ENCODE assay signal across 8 cellular contexts in the genomic region with DNA sequence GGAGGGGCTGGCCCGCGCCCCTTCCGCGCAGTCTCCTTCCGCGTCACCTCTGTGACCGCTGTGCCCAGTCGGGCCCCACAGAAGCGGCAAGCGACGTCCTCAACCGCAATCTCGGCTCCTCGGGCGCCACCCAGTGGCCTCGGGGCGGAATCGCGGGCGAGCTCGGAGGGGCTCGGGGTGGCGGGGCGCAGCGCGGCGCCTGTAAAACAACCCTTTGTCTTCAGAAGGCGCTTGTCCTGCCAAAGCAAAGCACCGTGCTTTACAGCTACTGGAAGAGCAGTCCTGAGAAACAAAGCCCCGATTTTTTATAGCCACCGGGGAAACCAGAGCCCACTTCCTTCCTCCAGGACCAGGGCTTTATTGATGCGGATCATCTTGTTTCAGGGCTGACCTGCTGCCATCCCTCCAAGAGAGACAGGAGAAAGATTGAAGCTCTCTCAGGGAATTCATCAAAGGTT. TPM values are rescaled to one million over a fixed set of nuclear protein-coding genes. Genes with fewer than 3 reads are reported as not detected.
A peak's percentile ranks its signal among the peaks of the same experiment; 100 is the strongest.
DNase-seq lines count a peak whose midpoint lies in the region; ATAC-seq and TF ChIP-seq lines count a peak whose summit lies in the region.

No MANE protein-coding gene starts in this region.

- intact Hi-C loops in activated CD8-positive, alpha-beta T cell treated with anti-CD3 and anti-CD28 coated beads for 36 hours (cut with micrococcal nuclease), result no loop called here

- no peaks in the 10 kb centered on the region for H3K9me3 Mint-ChIP-seq in activated CD8-positive, alpha-beta T cell treated with anti-CD3 and anti-CD28 coated beads for 36 hours

- TF ChIP-seq CTCF in activated CD8-positive, alpha-beta T cell treated with anti-CD3 and anti-CD28 coated beads for 36 hours (IDR thresholded peaks at IDR 0.05), result peak; percentile 70

- H3K36me3 Mint-ChIP-seq in activated CD8-positive, alpha-beta T cell treated with anti-CD3 and anti-CD28 coated beads for 36 hours (ENCODE audit: low read depth), result no peaks in the 10 kb centered on the region

- H3K4me3 Mint-ChIP-seq in activated CD8-positive, alpha-beta T cell treated with anti-CD3 and anti-CD28 coated beads for 36 hours, result peak overlapping the region; percentile 74

- POLR2A ChIA-PET in activated CD8-positive, alpha-beta T cell treated with anti-CD3 and anti-CD28 coated beads for 36 hours (lab: Charles Lee), result interaction anchor here (0.7 to 1.9 kb wide), 4 partner anchors 11 to 65 kb away, joined by 3 to 13 read pairs (median 4); partner anchors contain the start of gene CDKN2AIP

- H3K4me1 Mint-ChIP-seq in activated CD8-positive, alpha-beta T cell treated with anti-CD3 and anti-CD28 coated beads for 36 hours (ENCODE audit: low read depth), result peaks cover 10% of the 10 kb centered on the region

- CTCF ChIA-PET in activated CD8-positive, alpha-beta T cell treated with anti-CD3 and anti-CD28 coated beads for 36 hours (lab: Charles Lee), result interaction anchor here (0.7 to 2.4 kb wide), 26 partner anchors 9 to 691 kb away, joined by 3 to 10 read pairs (median 4); partner anchors contain the start of gene CDKN2AIP

- ATAC-seq in GM19395 (IDR thresholded peaks at IDR 0.05; ENCODE audit: unreplicated experiment), result peak; percentile 92
- peak; percentile 98 for ATAC-seq in HG03521 (IDR thresholded peaks at IDR 0.05; ENCODE audit: unreplicated experiment)
- peak; percentile 96 for ATAC-seq in activated CD8-positive, alpha-beta T cell treated with anti-CD3 and anti-CD28 coated beads for 36 hours

- H3K27me3 Mint-ChIP-seq in activated CD8-positive, alpha-beta T cell treated with anti-CD3 and anti-CD28 coated beads for 36 hours, result no peaks in the 10 kb centered on the region

- H3K27ac Mint-ChIP-seq in activated CD8-positive, alpha-beta T cell treated with anti-CD3 and anti-CD28 coated beads for 36 hours, result peak overlapping the region; percentile 80

- DNase-seq in CD1c-positive myeloid dendritic cell (ENCODE audit: extremely low spot score), result peak; percentile 86
- peak; percentile 81 for DNase-seq in NCI-H82 (lab: John Stamatoyannopoulos, UW)
- DNase-seq in activated CD8-positive, alpha-beta T cell treated with anti-CD3 and anti-CD28 coated beads for 36 hours, result peak; percentile 93
- DNase-seq in effector CD4-positive, alpha-beta T cell, result peak; percentile 82
- peak; percentile 93 for DNase-seq in medulla oblongata (ENCODE audit: extremely low spot score)
- peak; percentile 73 for DNase-seq in stimulated activated CD8-positive, alpha-beta memory T cell treated with anti-CD3 and anti-CD28 coated beads, Interleukin-12 subunit alpha, Interleukin-12 subunit beta, amount 100 ng/mL, for 24 hours (ENCODE audit: extremely low read depth)

RNA-seq across cellular contexts. Expression of gene CDKN2AIP, which starts 37.3 kb away (rescaled TPM):
- total RNA-seq in activated CD8-positive, alpha-beta T cell treated with anti-CD3 and anti-CD28 coated beads for 36 hours, result 10 to 100 TPM; 26.4 to 26.6 TPM

Comparison
In these comparisons a context has a peak if more than half of its experiments do, and no peak if none do; other contexts are left out.
1. Peak in every context shown above with its lines: DNase-seq and ATAC-seq.